In the genomic region with DNA sequence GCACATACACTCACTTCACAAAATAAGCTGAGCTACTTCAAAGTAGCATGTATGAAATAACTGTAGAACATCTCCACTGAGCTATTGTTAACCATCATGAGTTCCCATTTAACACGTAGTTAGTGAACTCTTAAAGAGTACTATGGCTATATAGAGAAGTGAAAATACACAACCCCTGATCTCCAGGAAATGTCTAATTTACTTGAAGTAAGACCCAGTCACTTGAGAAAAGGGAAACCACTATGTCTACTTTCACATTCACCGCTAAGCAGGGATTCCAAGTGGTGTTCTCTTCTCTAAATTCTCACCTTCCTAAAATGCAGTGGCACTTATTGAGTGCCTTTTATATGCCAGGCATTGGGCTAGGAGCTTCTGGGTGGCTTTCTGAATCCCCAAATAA, we compare ENCODE assay signal across 9 cellular contexts. TPM values are rescaled to one million over a fixed set of nuclear protein-coding genes. Genes with fewer than 3 reads are reported as not detected.
DNase-seq lines count a peak whose midpoint lies in the region; ATAC-seq and TF ChIP-seq lines count a peak whose summit lies in the region.
"Had no signal": no experiment of that assay in that cellular context is flagged by ENCODE, and none has a peak within 500 bp of the region (broad histone marks: within the 10 kb centered on the region; RNA-seq: fewer than 3 reads in every experiment).

No MANE protein-coding gene starts in this region.

- no peak for TF ChIP-seq CTCF in SK-N-SH (IDR thresholded peaks at IDR 0.05)

- no peaks in the 10 kb centered on the region for H3K9me3 Mint-ChIP-seq in CD8-positive, alpha-beta memory T cell
- no peaks in the 10 kb centered on the region for H3K9me3 Mint-ChIP-seq in activated naive CD8-positive, alpha-beta T cell (ENCODE audit: low read depth)

- H3F3A ChIP-seq in SK-N-SH (replicated peaks; ENCODE audit: insufficient read depth): peaks cover 14% of the 10 kb centered on the region

- ATAC-seq in GM19395 (IDR thresholded peaks at IDR 0.05; ENCODE audit: unreplicated experiment) (peak; percentile 94), HG03139 (IDR thresholded peaks at IDR 0.05; ENCODE audit: unreplicated experiment) (peak; percentile 76)

- H3K9me2 ChIP-seq in SK-N-SH: no peaks in the 10 kb centered on the region

- H3K36me3 ChIP-seq in CD8-positive, alpha-beta memory T cell (ENCODE audit: insufficient read depth, low read length): no peaks in the 10 kb centered on the region
- H3K36me3 ChIP-seq in SK-N-SH (replicated peaks in 1 of 2; ENCODE audit: control insufficient read depth in 1 of 2, insufficient read depth in 2 of 2, low read length in 1 of 2): peaks cover 9 to 15% of the 10 kb centered on the region in 2 experiments

- H3K4me1 Mint-ChIP-seq in CD8-positive, alpha-beta memory T cell: peaks cover 21 to 41% (median 22%) of the 10 kb centered on the region in 3 donors
- H3K4me1 Mint-ChIP-seq in activated naive CD8-positive, alpha-beta T cell (ENCODE audit: low read depth): peaks cover 12% of the 10 kb centered on the region

- POLR2A ChIA-PET in CD8-positive, alpha-beta memory T cell (lab: Charles Lee): no interaction called here
- POLR2A ChIA-PET in SK-N-SH (lab: Yijun Ruan, JAX): no interaction called here

- no peaks in the 10 kb centered on the region for H3K79me2 ChIP-seq in SK-N-SH (ENCODE audit: insufficient read depth)

- no peak for TF ChIP-seq RAD21 in SK-N-SH (IDR thresholded peaks at IDR 0.05; ENCODE audit: low read length)

- H3K27ac ChIP-seq in CD8-positive, alpha-beta memory T cell (ENCODE audit: low read depth, low read length): no peak overlapping the region
- no peak overlapping the region for H3K27ac ChIP-seq in SK-N-SH (ENCODE audit: low read depth in 2 of 2, low read length in 1 of 2)
- H3K27ac ChIP-seq: neutrophil had no signal

- no peaks in the 10 kb centered on the region for H3K27me3 Mint-ChIP-seq in CD8-positive, alpha-beta memory T cell
- H3K27me3 Mint-ChIP-seq in activated naive CD8-positive, alpha-beta T cell: no peaks in the 10 kb centered on the region

- H3K27ac Mint-ChIP-seq in CD8-positive, alpha-beta memory T cell: peak overlapping the region in 7 of 8 donors; percentile 14 to 84 (median 51)
- peak overlapping the region; percentile 37 for H3K27ac Mint-ChIP-seq in activated naive CD8-positive, alpha-beta T cell

- H3K9me3 ChIP-seq in CD8-positive, alpha-beta memory T cell (ENCODE audit: low read length): no peaks in the 10 kb centered on the region
- H3K9me3 ChIP-seq in SK-N-SH: no peaks in the 10 kb centered on the region
- H3K9me3 ChIP-seq: neutrophil had no signal

- no peak overlapping the region for H2AFZ ChIP-seq in SK-N-SH (ENCODE audit: low read depth)

- no peak overlapping the region for H3K9ac ChIP-seq in SK-N-SH

- H3K36me3 Mint-ChIP-seq in CD8-positive, alpha-beta memory T cell: peaks cover 0 to 29% (median 9%) of the 10 kb centered on the region in 3 donors
- H3K36me3 Mint-ChIP-seq in activated naive CD8-positive, alpha-beta T cell: peaks cover 8% of the 10 kb centered on the region

- WGBS in SK-N-SH (ENCODE audit: low lambda C conversion rate): 91% methylated on average over 2 of the region's 2 CpGs

- H3K27me3 ChIP-seq in CD8-positive, alpha-beta memory T cell (ENCODE audit: insufficient read depth, low read length, poor library complexity, severe bottlenecking): no peaks in the 10 kb centered on the region
- H3K27me3 ChIP-seq in SK-N-SH (ENCODE audit: insufficient read depth): no peaks in the 10 kb centered on the region
- H3K27me3 ChIP-seq: neutrophil had no signal

- no peak overlapping the region for H3K4me3 ChIP-seq in CD8-positive, alpha-beta memory T cell (ENCODE audit: low read length)
- no peak overlapping the region for H3K4me3 ChIP-seq in SK-N-SH (ENCODE audit: low read depth in 2 of 2, low read length in 1 of 2)

- H3K4me1 ChIP-seq in CD8-positive, alpha-beta memory T cell (ENCODE audit: insufficient read depth, low read length): peaks cover 17% of the 10 kb centered on the region
- H3K4me1 ChIP-seq in SK-N-SH (ENCODE audit: control insufficient read depth in 1 of 2, insufficient read depth in 2 of 2, low read depth in 1 of 2, low read length in 1 of 2): no peaks in the 10 kb centered on the region

- H4K20me1 ChIP-seq in SK-N-SH (ENCODE audit: insufficient read depth): no peaks in the 10 kb centered on the region

- peak overlapping the region in 4 of 7 donors; percentile 12 to 58 (median 30) for H3K4me3 Mint-ChIP-seq in CD8-positive, alpha-beta memory T cell
- no peak overlapping the region for H3K4me3 Mint-ChIP-seq in activated naive CD8-positive, alpha-beta T cell

- no peak for TF ChIP-seq EP300 in SK-N-SH (IDR thresholded peaks at IDR 0.05; ENCODE audit: borderline replicate concordance in 1 of 2, low read depth in 1 of 2, low read length in 1 of 2)

- peak in 1 of 5 donors; percentile 3 for DNase-seq in CD8-positive, alpha-beta memory T cell
- DNase-seq in SK-N-SH (no peak), AG20443 (ENCODE audit: low spot score) (no peak), NCI-H1436 treated with DMSO at 0.1 percent for 48 hours (lab: John Stamatoyannopoulos, UW) (no peak)
- DNase-seq in activated naive CD4-positive, alpha-beta T cell treated with Interleukin-2 at 50 U/mL for 16 hours: no peak

- CTCF ChIA-PET in CD8-positive, alpha-beta memory T cell (lab: Charles Lee): interaction anchor here (0.9 to 2.3 kb wide), 10 partner anchors 9 to 492 kb away, joined by 3 to 7 read pairs (median 3); no protein-coding TSS in a partner anchor
- CTCF ChIA-PET in SK-N-SH (lab: Yijun Ruan, JAX): interaction anchor here (0.6 to 5.3 kb wide), 33 partner anchors 9 to 356 kb away, joined by 3 to 59 read pairs (median 5); a partner anchor contains a TSS

- no peak overlapping the region for H3K4me2 ChIP-seq in SK-N-SH

TF ChIP-seq in SK-N-SH, 30 proteins besides CTCF, POLR2A, EP300 and RAD21 (continues in another document):
- TF ChIP-seq RCOR1 (IDR thresholded peaks at IDR 0.05; ENCODE audit: low read length) (no peak), GABPA (IDR thresholded peaks at IDR 0.05; ENCODE audit: low read depth) (no peak), ELF1 (IDR thresholded peaks at IDR 0.05) (no peak), TCF12 (IDR thresholded peaks at IDR 0.05) (no peak), POLR2AphosphoS5 (IDR thresholded peaks at IDR 0.05; ENCODE audit: low read depth, low read length) (no peak), NFIC (IDR thresholded peaks at IDR 0.05; ENCODE audit: borderline replicate concordance) (no peak), TEAD4 (IDR thresholded peaks at IDR 0.05; ENCODE audit: borderline replicate concordance, insufficient read depth) (no peak), YY1 (IDR thresholded peaks at IDR 0.05; ENCODE audit: low read depth) (no peak), MXI1 (IDR thresholded peaks at IDR 0.05; ENCODE audit: low read depth, low read length) (no peak), FOXJ3 (CRISPR knock-in tag; IDR thresholded peaks at IDR 0.05) (no peak), MEF2A (IDR thresholded peaks at IDR 0.05; ENCODE audit: borderline replicate concordance, low read depth) (no peak), RXRA (IDR thresholded peaks at IDR 0.05; ENCODE audit: borderline replicate concordance, low read depth) (no peak)
- TF ChIP-seq, protein P1, sequence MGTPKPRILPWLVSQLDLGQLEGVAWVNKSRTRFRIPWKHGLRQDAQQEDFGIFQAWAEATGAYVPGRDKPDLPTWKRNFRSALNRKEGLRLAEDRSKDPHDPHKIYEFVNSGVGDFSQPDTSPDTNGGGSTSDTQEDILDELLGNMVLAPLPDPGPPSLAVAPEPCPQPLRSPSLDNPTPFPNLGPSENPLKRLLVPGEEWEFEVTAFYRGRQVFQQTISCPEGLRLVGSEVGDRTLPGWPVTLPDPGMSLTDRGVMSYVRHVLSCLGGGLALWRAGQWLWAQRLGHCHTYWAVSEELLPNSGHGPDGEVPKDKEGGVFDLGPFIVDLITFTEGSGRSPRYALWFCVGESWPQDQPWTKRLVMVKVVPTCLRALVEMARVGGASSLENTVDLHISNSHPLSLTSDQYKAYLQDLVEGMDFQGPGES (IDR thresholded peaks at IDR 0.05; ENCODE audit: low read depth, low read length): no peak
- TF ChIP-seq, protein P2, sequence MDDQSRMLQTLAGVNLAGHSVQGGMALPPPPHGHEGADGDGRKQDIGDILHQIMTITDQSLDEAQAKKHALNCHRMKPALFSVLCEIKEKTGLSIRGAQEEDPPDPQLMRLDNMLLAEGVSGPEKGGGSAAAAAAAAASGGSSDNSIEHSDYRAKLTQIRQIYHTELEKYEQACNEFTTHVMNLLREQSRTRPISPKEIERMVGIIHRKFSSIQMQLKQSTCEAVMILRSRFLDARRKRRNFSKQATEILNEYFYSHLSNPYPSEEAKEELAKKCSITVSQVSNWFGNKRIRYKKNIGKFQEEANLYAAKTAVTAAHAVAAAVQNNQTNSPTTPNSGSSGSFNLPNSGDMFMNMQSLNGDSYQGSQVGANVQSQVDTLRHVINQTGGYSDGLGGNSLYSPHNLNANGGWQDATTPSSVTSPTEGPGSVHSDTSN (IDR thresholded peaks at IDR 0.05): no peak

RNA-seq across cellular contexts. Expression of a gene that starts 35.0 kb away (rescaled TPM):
- total RNA-seq in CD8-positive, alpha-beta memory T cell: 1 to 10 TPM; 1.1 to 1.6 TPM
- polyA plus RNA-seq in CD8-positive, alpha-beta memory T cell: 17.3 TPM
- 1.5 and 1.9 TPM in 2 replicates for polyA plus RNA-seq in SK-N-SH (2012; rRNA removed)
- 0.37 and 0.87 TPM in 2 replicates for polyA plus RNA-seq in SK-N-SH (2012; cell fraction: cytosol; rRNA removed)
- 10.7 and 12.8 TPM in 2 replicates for polyA plus RNA-seq in SK-N-SH (2012; cell fraction: nucleus; rRNA removed)

RNA-seq across cellular contexts. Expression of a gene that starts 44.9 kb away (rescaled TPM):
- total RNA-seq in CD8-positive, alpha-beta memory T cell: 10 to 100 TPM; 34.6 to 37.7 TPM
- 35.0 TPM for polyA plus RNA-seq in CD8-positive, alpha-beta memory T cell
- 15.1 and 23.0 TPM in 2 replicates for polyA plus RNA-seq in SK-N-SH (2012; rRNA removed)
- polyA plus RNA-seq in SK-N-SH (2012; cell fraction: cytosol; rRNA removed): 16.9 and 17.0 TPM in 2 replicates
- polyA plus RNA-seq in SK-N-SH (2012; cell fraction: nucleus; rRNA removed): 25.0 and 29.8 TPM in 2 replicates

RNA-seq across cellular contexts. Expression of a gene that starts 45.0 kb away (rescaled TPM):
- total RNA-seq in CD8-positive, alpha-beta memory T cell: 1 to 10 TPM; 5.5 to 6.0 TPM
- polyA plus RNA-seq in CD8-positive, alpha-beta memory T cell: 20.7 TPM
- 23.6 and 32.5 TPM in 2 replicates for polyA plus RNA-seq in SK-N-SH (2012; rRNA removed)
- polyA plus RNA-seq in SK-N-SH (2012; cell fraction: cytosol; rRNA removed): 19.0 and 24.4 TPM in 2 replicates
- 20.3 and 28.3 TPM in 2 replicates for polyA plus RNA-seq in SK-N-SH (2012; cell fraction: nucleus; rRNA removed)
